8 cellular contexts compared by ENCODE assay signal in genomic region chr2:216695401-216695821, GRCh38. TPM values are rescaled to one million over a fixed set of nuclear protein-coding genes. Genes with fewer than 3 reads are reported as not detected.
DNase-seq lines count a peak whose midpoint lies in the region; ATAC-seq, FAIRE-seq and TF ChIP-seq lines count a peak whose summit lies in the region.

IGFBP5 (minus strand) TSS chr2:216695549; CDS start chr2:216694775, 774 bp downstream.

- peaks cover 14 to 21% (median 17%) of the 10 kb centered on the region in 3 donors for H3K4me1 ChIP-seq in pancreas

- DNase-seq in D341Med (ENCODE audit: low spot score) (peak; percentile 48), NCI-H2029 (lab: John Stamatoyannopoulos, UW) (peak; percentile 83), left cardiac atrium (peak; percentile 88), pancreas (peak in 5 of 6 donors; percentile 50 to 79 (median 72))

- H3K36me3 ChIP-seq in pancreas = no peaks in the 10 kb centered on the region

- ATAC-seq in left cardiac atrium (peak; percentile 32 to 50), pancreas (peak in 3 of 4 donors; percentile 9 to 51 (median 48)), GM21723 (IDR thresholded peaks at IDR 0.05; ENCODE audit: unreplicated experiment) (no peak), HG02610 (IDR thresholded peaks at IDR 0.05; ENCODE audit: unreplicated experiment) (no peak), GM19395 (IDR thresholded peaks at IDR 0.05; ENCODE audit: unreplicated experiment) (no peak)

- TF ChIP-seq CTCF in pancreas (IDR thresholded peaks at IDR 0.05) = no peak

- intact Hi-C loops in left cardiac atrium (cut with DNase I) (loop anchor here (2.0 to 10.0 kb wide), 7 partner anchors 287 to 1019 kb away; no protein-coding TSS in a partner anchor), pancreas (cut with DNase I) (loop anchor here in 1 of 3 donors (10.0 kb wide), 1 partner anchor 1019 kb away; no protein-coding TSS in a partner anchor)

- H3K9me3 ChIP-seq in pancreas = no peaks in the 10 kb centered on the region

- no peak for FAIRE-seq in pancreas (lab: Jason Lieb, UNC)

- peak within 1 kb of the TSS; percentile 66 for H3K27ac ChIP-seq in angular gyrus (ENCODE audit: low read depth, low read length)
- peak within 1 kb of the TSS in 1 of 4 donors; percentile 22 for H3K27ac ChIP-seq in pancreas

- WGBS in pancreas, 2 donors = 18 to 22% methylated on average over 14 to 15 of the region's 16 CpGs

- H3K4me3 ChIP-seq in pancreas = peak within 1 kb of the TSS; percentile 7 to 49 (median 24)

- H3K27me3 ChIP-seq in pancreas = peaks cover 0 to 17% (median 4%) of the 10 kb centered on the region in 4 donors

RNA-seq across cellular contexts. Expression of gene IGFBP5, which starts in this region (rescaled TPM):
- total RNA-seq in left cardiac atrium (100 to 1,000 TPM in 1 of 2 donors, 10 to 100 TPM in 1; 88.5 to 207 TPM), pancreas (10 to 100 TPM in 5 of 6 donors, 1 to 10 TPM in 1; 8.2 to 91.6 (median 28.8) TPM)
- polyA plus RNA-seq in pancreas = 10 to 100 TPM; 18.4 to 25.0 TPM

Comparison
In these comparisons a context has a peak if more than half of its experiments do, and no peak if none do; other contexts are left out.
1. ATAC-seq: peak in left cardiac atrium (2 of 2) and pancreas (3 of 4); none in GM21723 (single experiment), HG02610 (single experiment) and GM19395 (single experiment).
2. Peak in every context shown above with its lines, with median percentiles within 50 percentile points of each other: DNase-seq.